ENCODE assay signal across 8 cellular contexts in genomic region chr17:8122391-8122922, GRCh38. TPM values are rescaled to one million over a fixed set of nuclear protein-coding genes. Genes with fewer than 3 reads are reported as not detected.
A peak's percentile ranks its signal among the peaks of the same experiment; 100 is the strongest.
DNase-seq lines count a peak whose midpoint lies in the region; ATAC-seq and TF ChIP-seq lines count a peak whose summit lies in the region.

No MANE protein-coding gene starts in this region.

- POLR2A ChIA-PET in AG04450 (lab: Yijun Ruan, JAX) (interaction anchor here (0.6 to 1.1 kb wide), 4 partner anchors 34 to 100 kb away, joined by 3 to 5 read pairs (median 3); no protein-coding TSS in a partner anchor), HEK293T (lab: Yijun Ruan, JAX) (interaction anchor here (0.5 to 2.8 kb wide), 9 partner anchors 30 to 173 kb away, joined by 3 to 22 read pairs (median 6); partner anchors contain the start of genes AURKB, PER1, PFAS and SLC25A35)

- peaks cover 27% of the 10 kb centered on the region for H3K27me3 Mint-ChIP-seq in activated T-helper 17 cell treated with anti-CD3 and anti-CD28 coated beads, Interleukin-2, amount 50 U/mL, for 72 hours
- H3K27me3 Mint-ChIP-seq in stimulated activated naive CD8-positive, alpha-beta T cell treated with anti-CD3 and anti-CD28 coated beads, Interleukin-15, amount 100 ng/mL, for 72 hours = peaks cover 49% of the 10 kb centered on the region

- peak overlapping the region; percentile 95 for H3K4me3 Mint-ChIP-seq in activated T-helper 17 cell treated with anti-CD3 and anti-CD28 coated beads, Interleukin-2, amount 50 U/mL, for 72 hours
- peak overlapping the region; percentile 91 for H3K4me3 Mint-ChIP-seq in stimulated activated naive CD8-positive, alpha-beta T cell treated with anti-CD3 and anti-CD28 coated beads, Interleukin-15, amount 100 ng/mL, for 72 hours

- no peak overlapping the region for H3K27ac ChIP-seq in AG04450 (ENCODE audit: low read depth, low read length)
- H3K27ac ChIP-seq in iPS-18a (ENCODE audit: low read length) = no peak overlapping the region

- peaks cover 11% of the 10 kb centered on the region for H3K4me1 ChIP-seq in iPS-18a (ENCODE audit: control insufficient read depth, low read depth, low read length)

- no peak overlapping the region for H3K27ac Mint-ChIP-seq in activated T-helper 17 cell treated with anti-CD3 and anti-CD28 coated beads, Interleukin-2, amount 50 U/mL, for 72 hours
- H3K27ac Mint-ChIP-seq in stimulated activated naive CD8-positive, alpha-beta T cell treated with anti-CD3 and anti-CD28 coated beads, Interleukin-15, amount 100 ng/mL, for 72 hours = peak overlapping the region in 1 of 2 donors; percentile 15

- peaks cover 65% of the 10 kb centered on the region for H3K36me3 Mint-ChIP-seq in activated T-helper 17 cell treated with anti-CD3 and anti-CD28 coated beads, Interleukin-2, amount 50 U/mL, for 72 hours (ENCODE audit: low read depth)

- H3K9me3 ChIP-seq in AG04450 (ENCODE audit: control insufficient read depth, insufficient read depth, low read length) (no peaks in the 10 kb centered on the region; the same call in 1 of the 2 replicates), iPS-18a (ENCODE audit: control insufficient read depth, low read depth, low read length) (no peaks in the 10 kb centered on the region)

- peaks cover 7% of the 10 kb centered on the region for H3K27me3 ChIP-seq in AG04450 (ENCODE audit: control insufficient read depth, insufficient read depth, low read length)
- H3K27me3 ChIP-seq in iPS-18a (ENCODE audit: control insufficient read depth, insufficient read depth, low read length) = peaks cover 65% of the 10 kb centered on the region

- H3K9me3 Mint-ChIP-seq in activated T-helper 17 cell treated with anti-CD3 and anti-CD28 coated beads, Interleukin-2, amount 50 U/mL, for 72 hours = no peaks in the 10 kb centered on the region
- no peaks in the 10 kb centered on the region for H3K9me3 Mint-ChIP-seq in stimulated activated naive CD8-positive, alpha-beta T cell treated with anti-CD3 and anti-CD28 coated beads, Interleukin-15, amount 100 ng/mL, for 72 hours

- H3K4me1 Mint-ChIP-seq in activated T-helper 17 cell treated with anti-CD3 and anti-CD28 coated beads, Interleukin-2, amount 50 U/mL, for 72 hours = peaks cover 74% of the 10 kb centered on the region
- peaks cover 89% of the 10 kb centered on the region for H3K4me1 Mint-ChIP-seq in stimulated activated naive CD8-positive, alpha-beta T cell treated with anti-CD3 and anti-CD28 coated beads, Interleukin-15, amount 100 ng/mL, for 72 hours

- no peak for DNase-seq in AG04450 (ENCODE audit: low read depth, low spot score)
- DNase-seq in HEK293T (ENCODE audit: extremely low spot score) = no peak
- DNase-seq in stimulated activated naive CD8-positive, alpha-beta T cell treated with anti-CD3 and anti-CD28 coated beads, Interleukin-15, amount 100 ng/mL, for 72 hours = peak in 1 of 2 donors; percentile 34
- DNase-seq in activated gamma-delta T cell (lab: John Stamatoyannopoulos, UW) = no peak
- no peak for DNase-seq in omental fat pad (ENCODE audit: low spot score)
- DNase-seq in middle frontal gyrus (ENCODE audit: extremely low spot score, low spot score) = no peak

- no peaks in the 10 kb centered on the region for H3K36me3 ChIP-seq in iPS-18a (ENCODE audit: control insufficient read depth, low read depth, low read length)

- no peak for ATAC-seq in activated T-helper 17 cell treated with anti-CD3 and anti-CD28 coated beads, Interleukin-2, amount 50 U/mL, for 72 hours (replicated peaks)
- ATAC-seq in stimulated activated naive CD8-positive, alpha-beta T cell treated with anti-CD3 and anti-CD28 coated beads, Interleukin-15, amount 100 ng/mL, for 72 hours = no peak
- no peak for ATAC-seq in omental fat pad (ENCODE audit: low FRiP score)

- TF ChIP-seq CTCF in AG04450 (IDR thresholded peaks at IDR 0.05; ENCODE audit: low read depth, low read length) (no peak), omental fat pad (IDR thresholded peaks at IDR 0.05) (no peak)

- CTCF ChIA-PET in AG04450 (lab: Charles Lee) (interaction anchor here (0.6 to 1.2 kb wide), 3 partner anchors 11 to 55 kb away, joined by 3 read pairs; no protein-coding TSS in a partner anchor), HEK293T (lab: Yijun Ruan, JAX) (interaction anchor here (0.6 to 1.3 kb wide), 6 partner anchors 34 to 96 kb away, joined by 3 to 4 read pairs (median 3); no protein-coding TSS in a partner anchor)

- H3K4me3 ChIP-seq in AG04450 (ENCODE audit: low read depth, low read length) (peak overlapping the region; percentile 69), iPS-18a (ENCODE audit: low read length) (peak overlapping the region; percentile 79)

- H3K9ac ChIP-seq in iPS-18a (ENCODE audit: low read length) = no peak overlapping the region

TF ChIP-seq in HEK293T, 16 proteins besides CTCF, POLR2A, EP300 and RAD21:
- TF ChIP-seq L3MBTL2 (conservative IDR thresholded peaks at IDR 0.05) = peak; percentile 4; the same call in 1 of the 2 replicates
- no peak for TF ChIP-seq PKNOX1 (IDR thresholded peaks at IDR 0.05)
- TF ChIP-seq NFRKB (IDR thresholded peaks at IDR 0.05) = no peak

RNA-seq across cellular contexts. Expression of gene HES7, which starts 1.4 kb away (rescaled TPM):
- polyA plus RNA-seq in AG04450 (2011; rRNA removed) = not detected in 2 replicates
- polyA minus RNA-seq in AG04450 (2011; rRNA and poly(A)+ RNA removed) = not detected in 2 replicates
- 10 to 100 TPM in 1 of 2 donors, 1 to 10 TPM in 1; 2.9 to 10.0 TPM for total RNA-seq in activated T-helper 17 cell treated with anti-CD3 and anti-CD28 coated beads, Interleukin-2, amount 50 U/mL, for 72 hours
- total RNA-seq in omental fat pad = under 1 TPM in 1 of 4 donors, not detected in 3; 0.46 TPM

RNA-seq across cellular contexts. Expression of gene ALOXE3, which starts 4.1 kb away (rescaled TPM):
- 0.04 and 0.05 TPM in 2 replicates for polyA plus RNA-seq in AG04450 (2011; rRNA removed)
- 0.09 TPM in 1 of 2 replicates, not detected in the other for polyA minus RNA-seq in AG04450 (2011; rRNA and poly(A)+ RNA removed)
- 1 to 10 TPM in 1 of 2 donors, under 1 TPM in 1; 0.13 to 1.3 TPM for total RNA-seq in activated T-helper 17 cell treated with anti-CD3 and anti-CD28 coated beads, Interleukin-2, amount 50 U/mL, for 72 hours
- under 1 TPM in 2 of 4 donors, not detected in 2; 0.09 to 0.24 TPM for total RNA-seq in omental fat pad

RNA-seq across cellular contexts. Expression of gene PER1, which starts 29.7 kb away (rescaled TPM):
- 3.1 and 5.5 TPM in 2 replicates for polyA plus RNA-seq in AG04450 (2011; rRNA removed)
- polyA minus RNA-seq in AG04450 (2011; rRNA and poly(A)+ RNA removed) = 11.4 and 19.0 TPM in 2 replicates
- total RNA-seq in activated T-helper 17 cell treated with anti-CD3 and anti-CD28 coated beads, Interleukin-2, amount 50 U/mL, for 72 hours = 100 to 1,000 TPM in 1 of 2 donors, 10 to 100 TPM in 1; 52.0 to 269 TPM
- 100 to 1,000 TPM in 2 of 4 donors, 10 to 100 TPM in 2; 78.8 to 169 (median 122) TPM for total RNA-seq in omental fat pad

RNA-seq across cellular contexts. Expression of gene ALOX12B, which starts 34.9 kb away (rescaled TPM):
- polyA plus RNA-seq in AG04450 (2011; rRNA removed) = not detected in 2 replicates
- polyA minus RNA-seq in AG04450 (2011; rRNA and poly(A)+ RNA removed) = not detected in 2 replicates
- 1 to 10 TPM; 1.1 to 6.2 TPM for total RNA-seq in activated T-helper 17 cell treated with anti-CD3 and anti-CD28 coated beads, Interleukin-2, amount 50 U/mL, for 72 hours
- not detected for total RNA-seq in omental fat pad

RNA-seq across cellular contexts. Expression of gene VAMP2, which starts 40.3 kb away (rescaled TPM):
- 20.8 and 24.3 TPM in 2 replicates for polyA plus RNA-seq in AG04450 (2011; rRNA removed)
- 9.4 and 13.1 TPM in 2 replicates for polyA minus RNA-seq in AG04450 (2011; rRNA and poly(A)+ RNA removed)
- 10 to 100 TPM; 41.7 to 66.2 TPM for total RNA-seq in activated T-helper 17 cell treated with anti-CD3 and anti-CD28 coated beads, Interleukin-2, amount 50 U/mL, for 72 hours
- 10 to 100 TPM; 16.8 to 42.1 (median 21.2) TPM for total RNA-seq in omental fat pad
